In genomic region chr16:56946767-56947603, GRCh38 we compare ENCODE assay signal across 15 cellular contexts. TPM values are rescaled to one million over a fixed set of nuclear protein-coding genes. Genes with fewer than 3 reads are reported as not detected.
A peak's percentile ranks its signal among the peaks of the same experiment; 100 is the strongest.
DNase-seq lines count a peak whose midpoint lies in the region; ATAC-seq, FAIRE-seq and TF ChIP-seq lines count a peak whose summit lies in the region.
"Had no signal": no experiment of that assay in that cellular context is flagged by ENCODE, and none has a peak within 500 bp of the region (broad histone marks: within the 10 kb centered on the region; RNA-seq: fewer than 3 reads in every experiment).

No MANE protein-coding gene starts in this region.

- no peaks in the 10 kb centered on the region for H3K9me3 ChIP-seq in mucosa of descending colon
- H3K9me3 ChIP-seq: esophagus squamous epithelium, SK-N-SH had no signal

- peaks cover 38% of the 10 kb centered on the region for H3K36me3 Mint-ChIP-seq in activated CD4-positive, alpha-beta memory T cell treated with anti-CD3 and anti-CD28 coated beads for 36 hours

- no peak overlapping the region for H3K4me3 Mint-ChIP-seq in activated CD4-positive, alpha-beta memory T cell treated with anti-CD3 and anti-CD28 coated beads for 36 hours

- no peaks in the 10 kb centered on the region for H3K4me1 ChIP-seq in mucosa of descending colon (ENCODE audit: low read depth)

- POLR2A ChIA-PET in activated CD4-positive, alpha-beta memory T cell treated with anti-CD3 and anti-CD28 coated beads for 36 hours (lab: Charles Lee): interaction anchor here (0.7 to 2.5 kb wide), 5 partner anchors 11 to 84 kb away, joined by 3 to 8 read pairs (median 4); no protein-coding TSS in a partner anchor

- CTCF ChIA-PET in activated CD4-positive, alpha-beta memory T cell treated with anti-CD3 and anti-CD28 coated beads for 36 hours (lab: Charles Lee): interaction anchor here (0.6 to 2.1 kb wide), 4 partner anchors 17 to 489 kb away, joined by 3 to 7 read pairs (median 4); no protein-coding TSS in a partner anchor

- H3K36me3 ChIP-seq in mucosa of descending colon (ENCODE audit: low read depth): peaks cover 14% of the 10 kb centered on the region

- no peaks in the 10 kb centered on the region for H3K9me3 Mint-ChIP-seq in activated CD4-positive, alpha-beta memory T cell treated with anti-CD3 and anti-CD28 coated beads for 36 hours

- no peak for FAIRE-seq in urothelium cell line (lab: Jason Lieb, UNC)

- DNase-seq in GM12865 (ENCODE audit: low read depth) (peak; percentile 39), mucosa of descending colon (no peak), urothelium cell line (ENCODE audit: low spot score) (no peak)
- DNase-seq in activated CD4-positive, alpha-beta memory T cell treated with anti-CD3 and anti-CD28 coated beads for 36 hours: peak; percentile 23
- DNase-seq: activated CD8-positive, alpha-beta memory T cell treated with anti-CD3 and anti-CD28 coated beads for 24 hours; brain microvascular endothelial cell; esophagus squamous epithelium; NCI-H226; SK-N-SH had no signal

- peak overlapping the region; percentile 35 for H3K27ac ChIP-seq in 22Rv1
- H3K27ac ChIP-seq: brain microvascular endothelial cell, esophagus squamous epithelium, parathyroid adenoma had no signal

- intact Hi-C loops in activated CD4-positive, alpha-beta memory T cell treated with anti-CD3 and anti-CD28 coated beads for 36 hours (cut with micrococcal nuclease): no loop called here
- intact Hi-C loops in mucosa of descending colon (cut with DNase I, micrococcal nuclease): no loop called here

- TF ChIP-seq CTCF in 22Rv1 (IDR thresholded peaks at IDR 0.05) (no peak), GM12865 (IDR thresholded peaks at IDR 0.05; ENCODE audit: insufficient read depth, low read depth, low read length, missing control alignments) (no peak), mucosa of descending colon (IDR thresholded peaks at IDR 0.05) (no peak)

- H3K27me3 Mint-ChIP-seq in activated CD4-positive, alpha-beta memory T cell treated with anti-CD3 and anti-CD28 coated beads for 36 hours: no peaks in the 10 kb centered on the region

- peaks cover 54% of the 10 kb centered on the region for H3K4me1 Mint-ChIP-seq in activated CD4-positive, alpha-beta memory T cell treated with anti-CD3 and anti-CD28 coated beads for 36 hours (ENCODE audit: low read depth)

- no peak overlapping the region for H3K4me3 ChIP-seq in GM12865 (ENCODE audit: low read depth, low read length)
- H3K4me3 ChIP-seq in mucosa of descending colon: no peak overlapping the region
- H3K4me3 ChIP-seq: esophagus squamous epithelium had no signal

- ATAC-seq in mucosa of descending colon: peak; percentile 8
- ATAC-seq in HG02678 (IDR thresholded peaks at IDR 0.05; ENCODE audit: unreplicated experiment): no peak
- ATAC-seq in HG02884 (IDR thresholded peaks at IDR 0.05; ENCODE audit: unreplicated experiment): no peak
- no peak for ATAC-seq in HG02885 (IDR thresholded peaks at IDR 0.05; ENCODE audit: poor library complexity, unreplicated experiment)

- peak overlapping the region; percentile 62 for H3K27ac Mint-ChIP-seq in activated CD4-positive, alpha-beta memory T cell treated with anti-CD3 and anti-CD28 coated beads for 36 hours

RNA-seq across cellular contexts. Expression of gene CETP, which starts 14.8 kb away (rescaled TPM):
- not detected for total RNA-seq in activated CD4-positive, alpha-beta memory T cell treated with anti-CD3 and anti-CD28 coated beads for 36 hours
- total RNA-seq in mucosa of descending colon: under 1 TPM in 2 of 3 donors, not detected in 1; 0.22 to 0.35 TPM
- total RNA-seq: LHCN-M2 had no signal

RNA-seq across cellular contexts. Expression of gene HERPUD1, which starts 15.0 kb away (rescaled TPM):
- total RNA-seq in activated CD4-positive, alpha-beta memory T cell treated with anti-CD3 and anti-CD28 coated beads for 36 hours: 100 to 1,000 TPM; 159 TPM
- 100 to 1,000 TPM; 130 to 165 (median 159) TPM for total RNA-seq in mucosa of descending colon

RNA-seq across cellular contexts. Expression of gene NLRC5, which starts 42.4 kb away (rescaled TPM):
- 100 to 1,000 TPM; 151 to 167 TPM for total RNA-seq in activated CD4-positive, alpha-beta memory T cell treated with anti-CD3 and anti-CD28 coated beads for 36 hours
- total RNA-seq in mucosa of descending colon: 100 to 1,000 TPM; 110 to 127 (median 113) TPM

Comparison
In these comparisons a context has a peak if more than half of its experiments do, and no peak if none do; other contexts are left out.
1. DNase-seq: peak in GM12865 (single experiment) and activated CD4-positive, alpha-beta memory T cell treated with anti-CD3 and anti-CD28 coated beads for 36 hours (single experiment); none in mucosa of descending colon (0 of 3) and urothelium cell line (single experiment).